1 cellular context compared by ENCODE assay signal in the genomic region with DNA sequence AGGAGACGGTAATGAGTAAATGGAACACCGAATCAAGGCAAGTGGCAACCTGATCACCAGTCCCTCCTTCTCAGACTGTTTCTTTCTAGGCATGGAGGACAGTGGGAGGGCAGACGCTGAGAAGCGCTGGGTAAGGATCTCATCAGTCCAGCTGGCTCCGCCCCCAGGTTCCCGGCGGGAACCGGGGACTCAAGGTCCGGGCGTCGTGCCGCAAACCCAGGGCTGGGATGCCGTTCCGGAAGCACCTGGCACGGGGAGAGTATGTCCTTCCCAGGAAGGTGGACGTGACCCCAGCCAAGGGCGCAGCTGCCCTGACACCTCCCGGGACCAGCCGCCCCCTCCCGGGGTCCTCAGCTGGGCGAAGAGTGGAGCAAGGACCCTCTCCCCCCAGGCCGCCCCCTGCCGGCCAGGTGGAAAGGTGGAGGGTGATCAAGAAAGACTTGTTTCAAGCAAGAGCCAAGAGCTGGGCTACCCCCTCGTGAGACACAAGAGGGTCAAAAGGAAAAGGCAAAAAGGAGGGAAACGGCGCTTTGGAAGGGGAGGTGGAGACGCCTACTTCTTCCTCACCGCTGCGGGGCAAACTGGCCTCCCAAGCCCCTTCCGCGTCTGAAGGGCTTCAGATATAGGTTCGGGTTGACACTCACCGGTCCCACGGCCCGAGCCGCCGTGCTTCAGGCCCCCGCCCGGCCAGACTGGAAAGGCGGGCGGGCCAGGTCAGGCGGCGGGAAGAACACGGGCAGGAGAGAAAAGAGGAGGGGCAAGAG.
A peak's percentile ranks its signal among the peaks of the same experiment; 100 is the strongest.
TF ChIP-seq lines count a peak whose summit lies in the region.

A gene with protein sequence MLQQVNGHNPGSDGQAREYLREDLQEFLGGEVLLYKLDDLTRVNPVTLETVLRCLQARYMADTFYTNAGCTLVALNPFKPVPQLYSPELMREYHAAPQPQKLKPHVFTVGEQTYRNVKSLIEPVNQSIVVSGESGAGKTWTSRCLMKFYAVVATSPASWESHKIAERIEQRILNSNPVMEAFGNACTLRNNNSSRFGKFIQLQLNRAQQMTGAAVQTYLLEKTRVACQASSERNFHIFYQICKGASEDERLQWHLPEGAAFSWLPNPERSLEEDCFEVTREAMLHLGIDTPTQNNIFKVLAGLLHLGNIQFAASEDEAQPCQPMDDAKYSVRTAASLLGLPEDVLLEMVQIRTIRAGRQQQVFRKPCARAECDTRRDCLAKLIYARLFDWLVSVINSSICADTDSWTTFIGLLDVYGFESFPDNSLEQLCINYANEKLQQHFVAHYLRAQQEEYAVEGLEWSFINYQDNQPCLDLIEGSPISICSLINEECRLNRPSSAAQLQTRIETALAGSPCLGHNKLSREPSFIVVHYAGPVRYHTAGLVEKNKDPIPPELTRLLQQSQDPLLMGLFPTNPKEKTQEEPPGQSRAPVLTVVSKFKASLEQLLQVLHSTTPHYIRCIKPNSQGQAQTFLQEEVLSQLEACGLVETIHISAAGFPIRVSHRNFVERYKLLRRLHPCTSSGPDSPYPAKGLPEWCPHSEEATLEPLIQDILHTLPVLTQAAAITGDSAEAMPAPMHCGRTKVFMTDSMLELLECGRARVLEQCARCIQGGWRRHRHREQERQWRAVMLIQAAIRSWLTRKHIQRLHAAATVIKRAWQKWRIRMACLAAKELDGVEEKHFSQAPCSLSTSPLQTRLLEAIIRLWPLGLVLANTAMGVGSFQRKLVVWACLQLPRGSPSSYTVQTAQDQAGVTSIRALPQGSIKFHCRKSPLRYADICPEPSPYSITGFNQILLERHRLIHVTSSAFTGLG (minus strand): TSS at position 752 of the 764 bp plus-strand sequence. CDS start 2,330 bp downstream, outside the sequence.

TF ChIP-seq in HepG2, 621 proteins besides CTCF, POLR2A, EP300 and RAD21 (continued from another document and continues in another):
- TF ChIP-seq, protein P1, sequence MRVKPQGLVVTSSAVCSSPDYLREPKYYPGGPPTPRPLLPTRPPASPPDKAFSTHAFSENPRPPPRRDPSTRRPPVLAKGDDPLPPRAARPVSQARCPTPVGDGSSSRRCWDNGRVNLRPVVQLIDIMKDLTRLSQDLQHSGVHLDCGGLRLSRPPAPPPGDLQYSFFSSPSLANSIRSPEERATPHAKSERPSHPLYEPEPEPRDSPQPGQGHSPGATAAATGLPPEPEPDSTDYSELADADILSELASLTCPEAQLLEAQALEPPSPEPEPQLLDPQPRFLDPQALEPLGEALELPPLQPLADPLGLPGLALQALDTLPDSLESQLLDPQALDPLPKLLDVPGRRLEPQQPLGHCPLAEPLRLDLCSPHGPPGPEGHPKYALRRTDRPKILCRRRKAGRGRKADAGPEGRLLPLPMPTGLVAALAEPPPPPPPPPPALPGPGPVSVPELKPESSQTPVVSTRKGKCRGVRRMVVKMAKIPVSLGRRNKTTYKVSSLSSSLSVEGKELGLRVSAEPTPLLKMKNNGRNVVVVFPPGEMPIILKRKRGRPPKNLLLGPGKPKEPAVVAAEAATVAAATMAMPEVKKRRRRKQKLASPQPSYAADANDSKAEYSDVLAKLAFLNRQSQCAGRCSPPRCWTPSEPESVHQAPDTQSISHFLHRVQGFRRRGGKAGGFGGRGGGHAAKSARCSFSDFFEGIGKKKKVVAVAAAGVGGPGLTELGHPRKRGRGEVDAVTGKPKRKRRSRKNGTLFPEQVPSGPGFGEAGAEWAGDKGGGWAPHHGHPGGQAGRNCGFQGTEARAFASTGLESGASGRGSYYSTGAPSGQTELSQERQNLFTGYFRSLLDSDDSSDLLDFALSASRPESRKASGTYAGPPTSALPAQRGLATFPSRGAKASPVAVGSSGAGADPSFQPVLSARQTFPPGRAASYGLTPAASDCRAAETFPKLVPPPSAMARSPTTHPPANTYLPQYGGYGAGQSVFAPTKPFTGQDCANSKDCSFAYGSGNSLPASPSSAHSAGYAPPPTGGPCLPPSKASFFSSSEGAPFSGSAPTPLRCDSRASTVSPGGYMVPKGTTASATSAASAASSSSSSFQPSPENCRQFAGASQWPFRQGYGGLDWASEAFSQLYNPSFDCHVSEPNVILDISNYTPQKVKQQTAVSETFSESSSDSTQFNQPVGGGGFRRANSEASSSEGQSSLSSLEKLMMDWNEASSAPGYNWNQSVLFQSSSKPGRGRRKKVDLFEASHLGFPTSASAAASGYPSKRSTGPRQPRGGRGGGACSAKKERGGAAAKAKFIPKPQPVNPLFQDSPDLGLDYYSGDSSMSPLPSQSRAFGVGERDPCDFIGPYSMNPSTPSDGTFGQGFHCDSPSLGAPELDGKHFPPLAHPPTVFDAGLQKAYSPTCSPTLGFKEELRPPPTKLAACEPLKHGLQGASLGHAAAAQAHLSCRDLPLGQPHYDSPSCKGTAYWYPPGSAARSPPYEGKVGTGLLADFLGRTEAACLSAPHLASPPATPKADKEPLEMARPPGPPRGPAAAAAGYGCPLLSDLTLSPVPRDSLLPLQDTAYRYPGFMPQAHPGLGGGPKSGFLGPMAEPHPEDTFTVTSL (CRISPR knock-in tag; IDR thresholded peaks at IDR 0.05; ENCODE audit: borderline replicate concordance) = peak; percentile 63
- TF ChIP-seq FOXJ3 (CRISPR knock-in tag; IDR thresholded peaks at IDR 0.05; ENCODE audit: borderline replicate concordance) = no peak
- no peak for TF ChIP-seq TOE1 (CRISPR knock-in tag; IDR thresholded peaks at IDR 0.05)
- no peak for TF ChIP-seq ZNF609 (CRISPR knock-in tag; IDR thresholded peaks at IDR 0.05; ENCODE audit: borderline replicate concordance)
- TF ChIP-seq ARNT (IDR thresholded peaks at IDR 0.05) = no peak
- TF ChIP-seq HNF4A (CRISPR knock-in tag; IDR thresholded peaks at IDR 0.05) = 0 out of 2 replicates have a peak, but pooled peaks have one; percentile 5
- peak; percentile 42; the same call in 1 of the 2 replicates for TF ChIP-seq ZNF224 (CRISPR knock-in tag; IDR thresholded peaks at IDR 0.05)
- no peak for TF ChIP-seq ZNF180 (CRISPR knock-in tag; IDR thresholded peaks at IDR 0.05; ENCODE audit: borderline replicate concordance, low read depth)
- TF ChIP-seq PHB2 (IDR thresholded peaks at IDR 0.05; ENCODE audit: partially characterized antibody) = no peak
- no peak for TF ChIP-seq ZNF713 (CRISPR knock-in tag; IDR thresholded peaks at IDR 0.05)
- no peak for TF ChIP-seq CHCHD3 (CRISPR knock-in tag; IDR thresholded peaks at IDR 0.05)
- no peak; the same call in 1 of the 2 replicates for TF ChIP-seq ELF3 (CRISPR knock-in tag; IDR thresholded peaks at IDR 0.05)
- no peak; the same call in 1 of the 2 replicates for TF ChIP-seq POLR2AphosphoS5 (IDR thresholded peaks at IDR 0.05; ENCODE audit: low read depth, low read length)
- TF ChIP-seq NFATC3 (CRISPR knock-in tag; IDR thresholded peaks at IDR 0.05) = 0 out of 2 replicates have a peak, but pooled peaks have one; percentile 66
- TF ChIP-seq DR1 (CRISPR knock-in tag; IDR thresholded peaks at IDR 0.05) = no peak
- no peak for TF ChIP-seq HBP1 (CRISPR knock-in tag; IDR thresholded peaks at IDR 0.05; ENCODE audit: low read depth)
- no peak for TF ChIP-seq HNRNPK (IDR thresholded peaks at IDR 0.05; ENCODE audit: low read depth, low read length, poor library complexity, severe bottlenecking)
- TF ChIP-seq, protein P2, sequence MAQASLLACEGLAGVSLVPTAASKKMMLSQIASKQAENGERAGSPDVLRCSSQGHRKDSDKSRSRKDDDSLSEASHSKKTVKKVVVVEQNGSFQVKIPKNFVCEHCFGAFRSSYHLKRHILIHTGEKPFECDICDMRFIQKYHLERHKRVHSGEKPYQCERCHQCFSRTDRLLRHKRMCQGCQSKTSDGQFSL (CRISPR knock-in tag; IDR thresholded peaks at IDR 0.05) = no peak
- no peak for TF ChIP-seq GATAD1 (CRISPR knock-in tag; IDR thresholded peaks at IDR 0.05)
- peak; percentile 51 for TF ChIP-seq ZNF354B (CRISPR knock-in tag; IDR thresholded peaks at IDR 0.05)
- no peak for TF ChIP-seq CC2D1A (CRISPR knock-in tag; IDR thresholded peaks at IDR 0.05)
- no peak for TF ChIP-seq NKX3-1 (CRISPR knock-in tag; IDR thresholded peaks at IDR 0.05)
- TF ChIP-seq ARHGAP35 (CRISPR knock-in tag; IDR thresholded peaks at IDR 0.05; ENCODE audit: borderline replicate concordance) = no peak; the same call in 1 of the 2 replicates
- no peak for TF ChIP-seq XBP1 (CRISPR knock-in tag; IDR thresholded peaks at IDR 0.05)
- TF ChIP-seq ZNF496 (CRISPR knock-in tag; IDR thresholded peaks at IDR 0.05; ENCODE audit: insufficient replicate concordance) = no peak
- TF ChIP-seq, protein P3, sequence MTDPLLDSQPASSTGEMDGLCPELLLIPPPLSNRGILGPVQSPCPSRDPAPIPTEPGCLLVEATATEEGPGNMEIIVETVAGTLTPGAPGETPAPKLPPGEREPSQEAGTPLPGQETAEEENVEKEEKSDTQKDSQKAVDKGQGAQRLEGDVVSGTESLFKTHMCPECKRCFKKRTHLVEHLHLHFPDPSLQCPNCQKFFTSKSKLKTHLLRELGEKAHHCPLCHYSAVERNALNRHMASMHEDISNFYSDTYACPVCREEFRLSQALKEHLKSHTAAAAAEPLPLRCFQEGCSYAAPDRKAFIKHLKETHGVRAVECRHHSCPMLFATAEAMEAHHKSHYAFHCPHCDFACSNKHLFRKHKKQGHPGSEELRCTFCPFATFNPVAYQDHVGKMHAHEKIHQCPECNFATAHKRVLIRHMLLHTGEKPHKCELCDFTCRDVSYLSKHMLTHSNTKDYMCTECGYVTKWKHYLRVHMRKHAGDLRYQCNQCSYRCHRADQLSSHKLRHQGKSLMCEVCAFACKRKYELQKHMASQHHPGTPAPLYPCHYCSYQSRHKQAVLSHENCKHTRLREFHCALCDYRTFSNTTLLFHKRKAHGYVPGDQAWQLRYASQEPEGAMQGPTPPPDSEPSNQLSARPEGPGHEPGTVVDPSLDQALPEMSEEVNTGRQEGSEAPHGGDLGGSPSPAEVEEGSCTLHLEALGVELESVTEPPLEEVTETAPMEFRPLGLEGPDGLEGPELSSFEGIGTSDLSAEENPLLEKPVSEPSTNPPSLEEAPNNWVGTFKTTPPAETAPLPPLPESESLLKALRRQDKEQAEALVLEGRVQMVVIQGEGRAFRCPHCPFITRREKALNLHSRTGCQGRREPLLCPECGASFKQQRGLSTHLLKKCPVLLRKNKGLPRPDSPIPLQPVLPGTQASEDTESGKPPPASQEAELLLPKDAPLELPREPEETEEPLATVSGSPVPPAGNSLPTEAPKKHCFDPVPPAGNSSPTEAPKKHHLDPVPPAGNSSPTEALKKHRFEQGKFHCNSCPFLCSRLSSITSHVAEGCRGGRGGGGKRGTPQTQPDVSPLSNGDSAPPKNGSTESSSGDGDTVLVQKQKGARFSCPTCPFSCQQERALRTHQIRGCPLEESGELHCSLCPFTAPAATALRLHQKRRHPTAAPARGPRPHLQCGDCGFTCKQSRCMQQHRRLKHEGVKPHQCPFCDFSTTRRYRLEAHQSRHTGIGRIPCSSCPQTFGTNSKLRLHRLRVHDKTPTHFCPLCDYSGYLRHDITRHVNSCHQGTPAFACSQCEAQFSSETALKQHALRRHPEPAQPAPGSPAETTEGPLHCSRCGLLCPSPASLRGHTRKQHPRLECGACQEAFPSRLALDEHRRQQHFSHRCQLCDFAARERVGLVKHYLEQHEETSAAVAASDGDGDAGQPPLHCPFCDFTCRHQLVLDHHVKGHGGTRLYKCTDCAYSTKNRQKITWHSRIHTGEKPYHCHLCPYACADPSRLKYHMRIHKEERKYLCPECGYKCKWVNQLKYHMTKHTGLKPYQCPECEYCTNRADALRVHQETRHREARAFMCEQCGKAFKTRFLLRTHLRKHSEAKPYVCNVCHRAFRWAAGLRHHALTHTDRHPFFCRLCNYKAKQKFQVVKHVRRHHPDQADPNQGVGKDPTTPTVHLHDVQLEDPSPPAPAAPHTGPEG (CRISPR knock-in tag; IDR thresholded peaks at IDR 0.05) = no peak
- TF ChIP-seq TSC22D2 (CRISPR knock-in tag; IDR thresholded peaks at IDR 0.05; ENCODE audit: borderline replicate concordance) = no peak
- peak; percentile 26; the same call in 1 of the 2 replicates for TF ChIP-seq ZNF501 (CRISPR knock-in tag; IDR thresholded peaks at IDR 0.05)
- TF ChIP-seq FOXC1 (CRISPR knock-in tag; IDR thresholded peaks at IDR 0.05; ENCODE audit: borderline replicate concordance) = peak; percentile 32
- TF ChIP-seq NFE2 (CRISPR knock-in tag; IDR thresholded peaks at IDR 0.05) = no peak
- TF ChIP-seq HIVEP1 (CRISPR knock-in tag; IDR thresholded peaks at IDR 0.05) = no peak; the same call in 1 of the 2 replicates
- no peak for TF ChIP-seq RXRA (CRISPR knock-in tag; IDR thresholded peaks at IDR 0.05)
- TF ChIP-seq ZNF816 (CRISPR knock-in tag; IDR thresholded peaks at IDR 0.05; ENCODE audit: borderline replicate concordance) = 0 out of 2 replicates have a peak, but pooled peaks have one; percentile 5
- no peak for TF ChIP-seq EEA1 (CRISPR knock-in tag; IDR thresholded peaks at IDR 0.05; ENCODE audit: borderline replicate concordance)
- TF ChIP-seq NFIB (CRISPR knock-in tag; IDR thresholded peaks at IDR 0.05; ENCODE audit: borderline replicate concordance) = no peak
